18 cellular contexts compared by ENCODE assay signal in genomic region chr6:139600313-139600712, GRCh38.
DNase-seq lines count a peak whose midpoint lies in the region; ATAC-seq and TF ChIP-seq lines count a peak whose summit lies in the region.
"Had no signal": no experiment of that assay in that cellular context is flagged by ENCODE, and none has a peak within 500 bp of the region (broad histone marks: within the 10 kb centered on the region; RNA-seq: fewer than 3 reads in every experiment).

No MANE protein-coding gene starts in this region.

- no peak overlapping the region for H2AFZ ChIP-seq in OCI-LY3 (ENCODE audit: low read depth, low read length)

- H3K4me2 ChIP-seq in OCI-LY3 (ENCODE audit: low read length): peak overlapping the region; percentile 64

- in situ Hi-C loops in transverse colon (cut with MboI; ENCODE audit: low pct_ligation_motif_present in 1 of 4, low pct_unique_long_range_greater_than_20kb in 1 of 4, low sequenced_read_pairs in 3 of 4): no loop called here

- DNase-seq in transverse colon (no peak), NCI-H1092 (lab: John Stamatoyannopoulos, UW) (no peak), heart left ventricle (no peak), DMS153 (lab: John Stamatoyannopoulos, UW) (no peak)
- DNase-seq: activated T-cell treated with anti-CD3 and anti-CD28 coated beads, Interleukin-2, amount 50 U/mL, for 1 hour; glutamatergic neuron; HCEC 1CT; NCI-H2107; NCI-H748 treated with DMSO at 0.1 percent for 48 hours; Peyer's patch; stimulated activated CD4-positive, alpha-beta T cell treated with anti-CD3 and anti-CD28 coated beads, Interleukin-4, amount 100 ng/mL, for 1 hour; tibial artery had no signal

- H3K79me2 ChIP-seq in OCI-LY3 (ENCODE audit: low read length): no peaks in the 10 kb centered on the region

- TF ChIP-seq POLR2A in transverse colon (IDR thresholded peaks at IDR 0.05) (no peak), heart left ventricle (IDR thresholded peaks at IDR 0.05) (no peak)

- TF ChIP-seq CTCF in OCI-LY3 (IDR thresholded peaks at IDR 0.05; ENCODE audit: low read depth, low read length): no peak
- TF ChIP-seq CTCF in transverse colon (IDR thresholded peaks at IDR 0.05): no peak
- no peak for TF ChIP-seq CTCF in heart left ventricle (IDR thresholded peaks at IDR 0.05)

- H3K36me3 ChIP-seq in OCI-LY3 (replicated peaks; ENCODE audit: low read depth, low read length): no peaks in the 10 kb centered on the region
- H3K36me3 ChIP-seq in transverse colon: no peaks in the 10 kb centered on the region
- H3K36me3 ChIP-seq in heart left ventricle: no peaks in the 10 kb centered on the region
- H3K36me3 ChIP-seq: Peyer's patch, tibial artery had no signal

- H3K4me1 ChIP-seq in OCI-LY3 (ENCODE audit: low read length): peaks cover 15% of the 10 kb centered on the region
- peaks cover 9 to 37% (median 29%) of the 10 kb centered on the region in 4 donors for H3K4me1 ChIP-seq in transverse colon
- peaks cover 0 to 24% (median 15%) of the 10 kb centered on the region in 12 donors for H3K4me1 ChIP-seq in heart left ventricle

- no peak overlapping the region for H3K9ac ChIP-seq in OCI-LY3 (ENCODE audit: low read length)

- H3K27me3 ChIP-seq in OCI-LY3 (ENCODE audit: low read depth, low read length): no peaks in the 10 kb centered on the region
- no peaks in the 10 kb centered on the region for H3K27me3 ChIP-seq in transverse colon
- no peaks in the 10 kb centered on the region for H3K27me3 ChIP-seq in heart left ventricle
- H3K27me3 ChIP-seq: Peyer's patch, tibial artery had no signal

- no peak overlapping the region for H3K27ac ChIP-seq in OCI-LY3 (ENCODE audit: low read length)
- H3K27ac ChIP-seq in transverse colon: no peak overlapping the region
- no peak overlapping the region for H3K27ac ChIP-seq in heart left ventricle
- H3K27ac ChIP-seq: Peyer's patch had no signal

- H3K9me3 ChIP-seq in OCI-LY3 (ENCODE audit: insufficient read depth, low read length) (no peaks in the 10 kb centered on the region), transverse colon (no peaks in the 10 kb centered on the region), heart left ventricle (peaks cover 0 to 3% (median 0%) of the 10 kb centered on the region in 12 donors)
- H3K9me3 ChIP-seq: Peyer's patch, tibial artery had no signal

- no peaks in the 10 kb centered on the region for H4K20me1 ChIP-seq in OCI-LY3 (ENCODE audit: insufficient read depth, low read length)

- intact Hi-C loops in transverse colon (cut with DNase I; ENCODE audit: low total_unique reads): no loop called here
- intact Hi-C loops in heart left ventricle (cut with DNase I): no loop called here

- TF ChIP-seq EP300 in transverse colon (IDR thresholded peaks at IDR 0.05; ENCODE audit: low read depth): no peak

- H3K4me3 ChIP-seq in OCI-LY3 (ENCODE audit: low read length) (no peak overlapping the region), transverse colon (no peak overlapping the region), heart left ventricle (no peak overlapping the region)
- H3K4me3 ChIP-seq: Peyer's patch, tibial artery had no signal

- whole genome bisulfite sequencing in transverse colon (ENCODE audit: low coverage in 1 of 2), 2 donors: 84 to 100% methylated on average over 2 to 3 of the region's 3 CpGs
- 87 to 94% (median 89%) methylated on average over 3 of the region's 3 CpGs for WGBS in heart left ventricle, 4 donors

- peak; percentile 20 for ATAC-seq in GM18870 (IDR thresholded peaks at IDR 0.05; ENCODE audit: unreplicated experiment)
- peak; percentile 15 for ATAC-seq in GM21515 (IDR thresholded peaks at IDR 0.05; ENCODE audit: unreplicated experiment)
- ATAC-seq in HG03064 (IDR thresholded peaks at IDR 0.05; ENCODE audit: low read depth, unreplicated experiment): peak; percentile 14
- no peak for ATAC-seq in heart left ventricle
- ATAC-seq: esophagus mucosa, SK-N-SH treated with all-trans-retinoic acid at 6 μM for 48 hours had no signal

Comparison
In these comparisons a context has a peak if more than half of its experiments do, and no peak if none do; other contexts are left out.
1. ATAC-seq: peak in GM18870 (single experiment), GM21515 (single experiment) and HG03064 (single experiment); none in heart left ventricle (0 of 4).